18 cellular contexts compared by ENCODE assay signal in the genomic region with DNA sequence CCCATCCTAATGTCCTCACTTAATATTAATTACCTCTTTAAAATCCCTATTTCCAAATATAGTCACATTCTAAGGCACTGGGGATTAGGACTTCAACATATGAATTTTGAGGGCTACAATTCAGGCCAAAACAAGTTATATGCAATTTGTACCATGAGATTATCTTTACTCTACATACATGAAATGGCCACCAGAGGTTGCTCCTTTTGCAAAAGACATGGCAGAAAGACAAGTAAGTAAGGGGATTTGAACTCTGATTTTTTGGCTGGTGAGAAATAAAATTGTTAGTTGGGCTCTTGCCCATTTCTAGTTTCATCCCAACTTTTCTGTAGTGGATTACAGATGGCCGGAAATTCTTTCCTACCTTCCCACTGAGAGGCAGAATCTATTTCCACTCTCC. TPM values are rescaled to one million over a fixed set of nuclear protein-coding genes. Genes with fewer than 3 reads are reported as not detected.
A peak's percentile ranks its signal among the peaks of the same experiment; 100 is the strongest.
DNase-seq lines count a peak whose midpoint lies in the region; ATAC-seq and TF ChIP-seq lines count a peak whose summit lies in the region.
"Had no signal": no experiment of that assay in that cellular context is flagged by ENCODE, and none has a peak within 500 bp of the region (broad histone marks: within the 10 kb centered on the region; RNA-seq: fewer than 3 reads in every experiment).

No MANE protein-coding gene starts in this region.

- DNase-seq in foreskin fibroblast, result no peak
- no peak for DNase-seq in BE2C
- no peak for DNase-seq in colonic mucosa
- DNase-seq: Caco-2, NCI-H1092 treated with DMSO at 0.1 percent for 48 hours, NCI-H1694 treated with DMSO at 0.1 percent for 48 hours, NCI-H446, NCI-H774, Peyer's patch, SHP77, SW 1271 had no signal

- H3F3A ChIP-seq in SU-DHL-6 (ENCODE audit: insufficient read depth), result no peaks in the 10 kb centered on the region

- intact Hi-C loops in colonic mucosa (cut with DNase I), result no loop called here

- H3K9me3 ChIP-seq in SU-DHL-6 (ENCODE audit: insufficient read depth, low read length), result no peaks in the 10 kb centered on the region
- no peaks in the 10 kb centered on the region for H3K9me3 ChIP-seq in BE2C
- H3K9me3 ChIP-seq in colonic mucosa, result no peaks in the 10 kb centered on the region
- H3K9me3 ChIP-seq: Caco-2, Peyer's patch had no signal

- H3K4me3 ChIP-seq in KMS-11 (IDR thresholded peaks at IDR 0.05; ENCODE audit: insufficient read depth, low read depth, low read length) (no peak overlapping the region), SU-DHL-6 (ENCODE audit: insufficient read depth, low read length, poor library complexity, severe bottlenecking) (no peak overlapping the region), foreskin fibroblast (ENCODE audit: low read depth in 1 of 2, low read length in 2 of 2) (no peak overlapping the region), BE2C (ENCODE audit: low read depth, low read length) (no peak overlapping the region), colonic mucosa (no peak overlapping the region)
- H3K4me3 ChIP-seq: Peyer's patch had no signal

- H2AFZ ChIP-seq in KMS-11 (ENCODE audit: low read depth) (no peak overlapping the region), SU-DHL-6 (ENCODE audit: low read depth, low read length, severe bottlenecking) (no peak overlapping the region)

- peaks cover 7% of the 10 kb centered on the region for H3K4me1 ChIP-seq in KMS-11 (ENCODE audit: low read depth, poor library complexity, severe bottlenecking)
- H3K4me1 ChIP-seq in BE2C, result no peaks in the 10 kb centered on the region
- H3K4me1 ChIP-seq in colonic mucosa, result no peaks in the 10 kb centered on the region
- H3K4me1 ChIP-seq: Caco-2 had no signal

- H4K20me1 ChIP-seq in KMS-11 (ENCODE audit: insufficient read depth) (no peaks in the 10 kb centered on the region), SU-DHL-6 (ENCODE audit: low read depth, low read length) (no peaks in the 10 kb centered on the region)

- H3K9ac ChIP-seq in KMS-11 (no peak overlapping the region), SU-DHL-6 (ENCODE audit: low read length) (no peak overlapping the region), colonic mucosa (ENCODE audit: low read depth in 2 of 2, low read length in 2 of 2) (no peak overlapping the region)

- H3K9me2 ChIP-seq in SU-DHL-6 (replicated peaks; ENCODE audit: insufficient read depth, low read length), result no peaks in the 10 kb centered on the region

- no peaks in the 10 kb centered on the region for H3K79me2 ChIP-seq in KMS-11 (ENCODE audit: insufficient read depth, low read depth)
- no peaks in the 10 kb centered on the region for H3K79me2 ChIP-seq in SU-DHL-6 (ENCODE audit: insufficient read depth, low read length)

- H3K27me3 ChIP-seq in KMS-11 (ENCODE audit: insufficient read depth, low read depth), result no peaks in the 10 kb centered on the region
- H3K27me3 ChIP-seq in SU-DHL-6 (ENCODE audit: low read length), result no peaks in the 10 kb centered on the region
- H3K27me3 ChIP-seq in BE2C, result no peaks in the 10 kb centered on the region
- H3K27me3 ChIP-seq in colonic mucosa, result no peaks in the 10 kb centered on the region
- H3K27me3 ChIP-seq: Peyer's patch had no signal

- no peaks in the 10 kb centered on the region for H3K36me3 ChIP-seq in KMS-11 (ENCODE audit: insufficient read depth)
- no peaks in the 10 kb centered on the region for H3K36me3 ChIP-seq in SU-DHL-6 (ENCODE audit: low read length)
- H3K36me3 ChIP-seq in BE2C, result no peaks in the 10 kb centered on the region
- H3K36me3 ChIP-seq in colonic mucosa, result no peaks in the 10 kb centered on the region
- H3K36me3 ChIP-seq: Peyer's patch had no signal

- TF ChIP-seq CTCF in GM12872 (IDR thresholded peaks at IDR 0.05; ENCODE audit: insufficient read depth, low read depth, low read length) (peak; percentile 19; the same call in 1 of the 3 replicates), KMS-11 (conservative IDR thresholded peaks at IDR 0.05; ENCODE audit: low read depth, low read length) (0 out of 2 replicates have a peak, but pooled peaks have one; percentile 17), SU-DHL-6 (IDR thresholded peaks at IDR 0.05; ENCODE audit: insufficient read depth, low read length, poor library complexity, severe bottlenecking) (peak; percentile 10), foreskin fibroblast (IDR thresholded peaks at IDR 0.05; ENCODE audit: low read depth, low read length) (peak; percentile 9), BE2C (IDR thresholded peaks at IDR 0.05; ENCODE audit: low read depth, low read length) (no peak), colonic mucosa (IDR thresholded peaks at IDR 0.05) (no peak)

- H3K4me2 ChIP-seq in KMS-11, result no peak overlapping the region
- H3K4me2 ChIP-seq in SU-DHL-6 (ENCODE audit: low read depth, low read length, poor library complexity, severe bottlenecking), result no peak overlapping the region

- H3K27ac ChIP-seq in KMS-11 (no peak overlapping the region), SU-DHL-6 (ENCODE audit: low read depth, low read length) (no peak overlapping the region), colonic mucosa (no peak overlapping the region)
- H3K27ac ChIP-seq: Peyer's patch had no signal

- no peak for ATAC-seq in GM18498 (IDR thresholded peaks at IDR 0.05; ENCODE audit: unreplicated experiment)
- ATAC-seq in GM18502 (IDR thresholded peaks at IDR 0.05; ENCODE audit: poor library complexity, unreplicated experiment), result no peak

RNA-seq across cellular contexts. Expression of a gene that starts 4.8 kb away (rescaled TPM):
- 1.9 TPM for polyA plus RNA-seq in BE2C (2012; ENCODE audit: insufficient read depth, insufficient read length, low read depth)
- total RNA-seq in colonic mucosa, result 10 to 100 TPM; 12.4 to 19.8 TPM

RNA-seq across cellular contexts. Expression of a gene that starts 40.2 kb away (rescaled TPM):
- not detected for polyA plus RNA-seq in BE2C (2012; ENCODE audit: insufficient read depth, insufficient read length, low read depth)
- total RNA-seq in colonic mucosa, result 1 to 10 TPM in 1 of 2 donors, under 1 TPM in 1; 0.35 to 1.0 TPM
- total RNA-seq: Caco-2, LHCN-M2, Peyer's patch had no signal
- polyA plus RNA-seq: CD14-positive monocyte had no signal

Comparison
In these comparisons a context has a peak if more than half of its experiments do, and no peak if none do; other contexts are left out.
1. CTCF ChIP-seq: peak in GM12872 (single experiment), KMS-11 (single experiment), SU-DHL-6 (single experiment) and foreskin fibroblast (single experiment); none in BE2C (single experiment) and colonic mucosa (single experiment).